In genomic region chr11:68351450-68352275, GRCh38 we compare ENCODE assay signal across 1 cellular context.
TF ChIP-seq lines count a peak whose summit lies in the region.

No MANE protein-coding gene starts in this region.

TF ChIP-seq in IMR-90, 13 proteins besides CTCF, POLR2A, EP300 and RAD21 (continued from another document):
- TF ChIP-seq, protein P1, sequence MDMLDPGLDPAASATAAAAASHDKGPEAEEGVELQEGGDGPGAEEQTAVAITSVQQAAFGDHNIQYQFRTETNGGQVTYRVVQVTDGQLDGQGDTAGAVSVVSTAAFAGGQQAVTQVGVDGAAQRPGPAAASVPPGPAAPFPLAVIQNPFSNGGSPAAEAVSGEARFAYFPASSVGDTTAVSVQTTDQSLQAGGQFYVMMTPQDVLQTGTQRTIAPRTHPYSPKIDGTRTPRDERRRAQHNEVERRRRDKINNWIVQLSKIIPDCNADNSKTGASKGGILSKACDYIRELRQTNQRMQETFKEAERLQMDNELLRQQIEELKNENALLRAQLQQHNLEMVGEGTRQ (IDR thresholded peaks at IDR 0.05; ENCODE audit: low read depth, low read length): no peak
- no peak for TF ChIP-seq RCOR1 (IDR thresholded peaks at IDR 0.05; ENCODE audit: insufficient replicate concordance, low read length)
- no peak for TF ChIP-seq NFE2L2 (IDR thresholded peaks at IDR 0.05; ENCODE audit: low read depth, low read length)
- TF ChIP-seq RFX5 (IDR thresholded peaks at IDR 0.05; ENCODE audit: low read depth, low read length): no peak
- no peak for TF ChIP-seq FOS (IDR thresholded peaks at IDR 0.05; ENCODE audit: low read depth, low read length)
- TF ChIP-seq MXI1 (IDR thresholded peaks at IDR 0.05; ENCODE audit: borderline replicate concordance, low read depth, low read length): no peak
